ENCODE assay signal across 13 cellular contexts in the genomic region with DNA sequence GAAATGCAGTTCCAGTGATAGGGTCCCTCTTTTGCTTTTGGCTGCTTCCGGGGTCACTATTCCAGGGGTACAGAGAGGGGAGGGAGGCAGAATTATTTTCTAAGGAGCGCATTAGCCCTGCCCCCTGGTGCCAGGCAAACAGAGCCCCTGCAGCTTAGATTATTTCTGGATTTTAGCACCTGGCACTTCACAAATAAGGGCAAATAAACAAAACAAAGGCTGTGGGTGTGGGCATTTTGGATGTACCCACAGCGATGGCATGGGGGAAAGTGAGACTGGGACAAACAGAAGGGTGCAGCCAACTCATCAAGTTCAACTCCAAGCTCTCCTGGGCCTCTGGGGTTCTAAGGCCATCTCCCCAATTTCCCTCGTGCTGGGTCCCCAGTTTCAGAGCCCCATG. TPM values are rescaled to one million over a fixed set of nuclear protein-coding genes. Genes with fewer than 3 reads are reported as not detected.
DNase-seq lines count a peak whose midpoint lies in the region; ATAC-seq and TF ChIP-seq lines count a peak whose summit lies in the region.
"Had no signal": no experiment of that assay in that cellular context is flagged by ENCODE, and none has a peak within 500 bp of the region (broad histone marks: within the 10 kb centered on the region; RNA-seq: fewer than 3 reads in every experiment).

No MANE protein-coding gene starts in this region.

- peaks cover 93% of the 10 kb centered on the region for H3K4me1 ChIP-seq in OCI-LY3 (ENCODE audit: low read length)
- H3K4me1 ChIP-seq: breast epithelium had no signal

- TF ChIP-seq CTCF in OCI-LY3 (IDR thresholded peaks at IDR 0.05; ENCODE audit: low read depth, low read length) (no peak), glutamatergic neuron (IDR thresholded peaks at IDR 0.05; ENCODE audit: partially characterized antibody, unreplicated experiment) (no peak)

- no peak for ATAC-seq in stimulated activated naive CD8-positive, alpha-beta T cell treated with anti-CD3 and anti-CD28 coated beads, Interleukin-15, amount 100 ng/mL, for 72 hours
- ATAC-seq: left colon had no signal

- peaks cover 71% of the 10 kb centered on the region for H3K4me1 Mint-ChIP-seq in activated naive CD4-positive, alpha-beta T cell treated with anti-CD3 and anti-CD28 coated beads, Interleukin-2, amount 50 U/mL, for 24 hours
- peaks cover 41% of the 10 kb centered on the region for H3K4me1 Mint-ChIP-seq in glutamatergic neuron (ENCODE audit: low read depth, unreplicated experiment)
- peaks cover 98% of the 10 kb centered on the region for H3K4me1 Mint-ChIP-seq in stimulated activated naive CD8-positive, alpha-beta T cell treated with anti-CD3 and anti-CD28 coated beads, Interleukin-15, amount 100 ng/mL, for 72 hours

- peak overlapping the region; percentile 70 for H3K9ac ChIP-seq in OCI-LY3 (ENCODE audit: low read length)

- no peaks in the 10 kb centered on the region for H3K9me3 Mint-ChIP-seq in activated naive CD4-positive, alpha-beta T cell treated with anti-CD3 and anti-CD28 coated beads, Interleukin-2, amount 50 U/mL, for 24 hours
- peaks cover 11% of the 10 kb centered on the region for H3K9me3 Mint-ChIP-seq in glutamatergic neuron (ENCODE audit: unreplicated experiment)
- H3K9me3 Mint-ChIP-seq in stimulated activated naive CD8-positive, alpha-beta T cell treated with anti-CD3 and anti-CD28 coated beads, Interleukin-15, amount 100 ng/mL, for 72 hours: no peaks in the 10 kb centered on the region

- H3K27me3 ChIP-seq in OCI-LY3 (ENCODE audit: low read depth, low read length): no peaks in the 10 kb centered on the region
- H3K27me3 ChIP-seq: breast epithelium had no signal

- peak overlapping the region; percentile 60 for H3K27ac ChIP-seq in OCI-LY3 (ENCODE audit: low read length)
- H3K27ac ChIP-seq: breast epithelium had no signal

- peak overlapping the region; percentile 15 for H3K4me3 Mint-ChIP-seq in activated naive CD4-positive, alpha-beta T cell treated with anti-CD3 and anti-CD28 coated beads, Interleukin-2, amount 50 U/mL, for 24 hours
- H3K4me3 Mint-ChIP-seq in glutamatergic neuron (ENCODE audit: unreplicated experiment): peak overlapping the region; percentile 40
- H3K4me3 Mint-ChIP-seq in stimulated activated naive CD8-positive, alpha-beta T cell treated with anti-CD3 and anti-CD28 coated beads, Interleukin-15, amount 100 ng/mL, for 72 hours: peak overlapping the region; percentile 93 to 97

- no peaks in the 10 kb centered on the region for H3K36me3 ChIP-seq in OCI-LY3 (replicated peaks; ENCODE audit: low read depth, low read length)
- H3K36me3 ChIP-seq: breast epithelium had no signal

- no peaks in the 10 kb centered on the region for H4K20me1 ChIP-seq in OCI-LY3 (ENCODE audit: insufficient read depth, low read length)

- no peak for DNase-seq in activated naive CD4-positive, alpha-beta T cell treated with anti-CD3 and anti-CD28 coated beads, Interleukin-2, amount 50 U/mL, for 16 hours
- no peak for DNase-seq in glutamatergic neuron
- no peak for DNase-seq in stimulated activated naive CD8-positive, alpha-beta T cell treated with anti-CD3 and anti-CD28 coated beads, Interleukin-15, amount 100 ng/mL, for 72 hours
- DNase-seq in stimulated activated naive CD4-positive, alpha-beta T cell treated with Interleukin-2 at 50 U/mL for 16 hours (lab: John Stamatoyannopoulos, UW): no peak
- DNase-seq in stimulated activated CD4-positive, alpha-beta T cell treated with anti-CD3 and anti-CD28 coated beads, Interleukin-1b, Interleukin-23, amount 100 ng/mL, for 48 hours: no peak
- no peak for DNase-seq in medulla oblongata (ENCODE audit: extremely low spot score)
- DNase-seq: AML-193, left colon had no signal

- peak overlapping the region; percentile 81 for H3K4me2 ChIP-seq in OCI-LY3 (ENCODE audit: low read length)

- H3K79me2 ChIP-seq in OCI-LY3 (ENCODE audit: low read length): no peaks in the 10 kb centered on the region

- H3K36me3 Mint-ChIP-seq in activated naive CD4-positive, alpha-beta T cell treated with anti-CD3 and anti-CD28 coated beads, Interleukin-2, amount 50 U/mL, for 24 hours: peaks cover 2% of the 10 kb centered on the region
- no peaks in the 10 kb centered on the region for H3K36me3 Mint-ChIP-seq in glutamatergic neuron (ENCODE audit: unreplicated experiment)

- H3K4me3 ChIP-seq in OCI-LY3 (ENCODE audit: low read length): peak overlapping the region; percentile 71
- H3K4me3 ChIP-seq: breast epithelium had no signal

- no peaks in the 10 kb centered on the region for H3K9me3 ChIP-seq in OCI-LY3 (ENCODE audit: insufficient read depth, low read length)
- H3K9me3 ChIP-seq: breast epithelium had no signal

- H3K27ac Mint-ChIP-seq in activated naive CD4-positive, alpha-beta T cell treated with anti-CD3 and anti-CD28 coated beads, Interleukin-2, amount 50 U/mL, for 24 hours: peak overlapping the region; percentile 86
- peak overlapping the region; percentile 66 for H3K27ac Mint-ChIP-seq in glutamatergic neuron (ENCODE audit: unreplicated experiment)
- H3K27ac Mint-ChIP-seq in stimulated activated naive CD8-positive, alpha-beta T cell treated with anti-CD3 and anti-CD28 coated beads, Interleukin-15, amount 100 ng/mL, for 72 hours: peak overlapping the region; percentile 93 to 100

- no peak overlapping the region for H2AFZ ChIP-seq in OCI-LY3 (ENCODE audit: low read depth, low read length)

- H3K27me3 Mint-ChIP-seq in activated naive CD4-positive, alpha-beta T cell treated with anti-CD3 and anti-CD28 coated beads, Interleukin-2, amount 50 U/mL, for 24 hours: no peaks in the 10 kb centered on the region
- peaks cover 18% of the 10 kb centered on the region for H3K27me3 Mint-ChIP-seq in glutamatergic neuron (ENCODE audit: unreplicated experiment)
- no peaks in the 10 kb centered on the region for H3K27me3 Mint-ChIP-seq in stimulated activated naive CD8-positive, alpha-beta T cell treated with anti-CD3 and anti-CD28 coated beads, Interleukin-15, amount 100 ng/mL, for 72 hours

RNA-seq across cellular contexts. Expression of a gene that starts 20.3 kb away (rescaled TPM):
- 16.6 TPM for total RNA-seq in glutamatergic neuron (ENCODE audit: unreplicated experiment)

RNA-seq across cellular contexts. Expression of a gene that starts 28.9 kb away (rescaled TPM):
- not detected for total RNA-seq in glutamatergic neuron (ENCODE audit: unreplicated experiment)
- total RNA-seq: breast epithelium; left colon; renal cortical epithelial cell; T-helper 1 cell treated with Interleukin-12 subunit alpha and Interleukin-12 subunit beta and Interleukin-4 antibody, amounts not matched to agents 30 ng/mL and 1 ng/mL, for 36 hours had no signal

RNA-seq across cellular contexts. Expression of a gene that starts 41.0 kb away (rescaled TPM):
- not detected for total RNA-seq in glutamatergic neuron (ENCODE audit: unreplicated experiment)
- total RNA-seq: breast epithelium; left colon; renal cortical epithelial cell; T-helper 1 cell treated with Interleukin-12 subunit alpha and Interleukin-12 subunit beta and Interleukin-4 antibody, amounts not matched to agents 30 ng/mL and 1 ng/mL, for 36 hours had no signal

Comparison
In these comparisons a context has a peak if more than half of its experiments do, and no peak if none do; other contexts are left out.
1. H3K4me3 Mint-ChIP-seq: peak in every context shown above with its lines; median percentile 95 in stimulated activated naive CD8-positive, alpha-beta T cell treated with anti-CD3 and anti-CD28 coated beads, Interleukin-15, amount 100 ng/mL, for 72 hours; 40 in glutamatergic neuron; 15 in activated naive CD4-positive, alpha-beta T cell treated with anti-CD3 and anti-CD28 coated beads, Interleukin-2, amount 50 U/mL, for 24 hours.